In the genomic region with DNA sequence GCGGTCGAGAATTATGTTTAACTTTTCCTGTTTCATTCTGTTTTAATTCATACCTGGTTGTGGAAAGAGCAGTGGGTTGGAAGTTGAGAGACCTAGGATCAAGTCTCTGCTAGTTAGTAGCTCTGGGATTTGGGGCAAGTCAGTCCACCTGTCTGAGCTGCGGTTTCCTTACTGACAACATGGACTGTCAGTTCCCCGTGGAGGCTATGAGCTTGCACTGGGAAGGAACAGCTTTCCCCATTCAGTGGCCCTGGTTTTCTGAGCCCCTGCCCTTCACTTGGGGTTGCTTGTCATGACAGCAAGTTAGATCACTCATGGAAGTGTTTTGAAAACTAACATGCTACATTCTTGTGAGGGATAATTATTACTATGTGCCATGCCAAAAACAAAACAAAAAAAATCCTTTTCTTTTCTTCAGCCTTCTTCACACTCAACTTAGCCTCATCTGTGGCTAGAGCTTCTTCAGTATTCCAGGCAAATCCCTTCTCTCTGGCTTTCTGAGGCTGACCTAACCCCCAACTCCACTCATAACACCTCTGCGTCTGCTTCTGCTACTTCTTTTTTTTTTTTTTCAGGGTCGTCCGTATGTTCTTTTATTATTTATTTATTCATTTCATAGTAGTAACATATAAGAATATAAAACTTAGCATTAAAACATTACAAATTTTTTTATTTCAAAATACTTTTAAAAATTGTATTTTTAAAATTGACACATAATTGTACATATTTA, we compare ENCODE assay signal across 1 cellular context.
TF ChIP-seq lines count a peak whose summit lies in the region.

No MANE protein-coding gene starts in this region.

TF ChIP-seq in GM23338, 12 proteins besides CTCF, POLR2A, EP300 and RAD21 (continued from another document):
- TF ChIP-seq, protein P1, sequence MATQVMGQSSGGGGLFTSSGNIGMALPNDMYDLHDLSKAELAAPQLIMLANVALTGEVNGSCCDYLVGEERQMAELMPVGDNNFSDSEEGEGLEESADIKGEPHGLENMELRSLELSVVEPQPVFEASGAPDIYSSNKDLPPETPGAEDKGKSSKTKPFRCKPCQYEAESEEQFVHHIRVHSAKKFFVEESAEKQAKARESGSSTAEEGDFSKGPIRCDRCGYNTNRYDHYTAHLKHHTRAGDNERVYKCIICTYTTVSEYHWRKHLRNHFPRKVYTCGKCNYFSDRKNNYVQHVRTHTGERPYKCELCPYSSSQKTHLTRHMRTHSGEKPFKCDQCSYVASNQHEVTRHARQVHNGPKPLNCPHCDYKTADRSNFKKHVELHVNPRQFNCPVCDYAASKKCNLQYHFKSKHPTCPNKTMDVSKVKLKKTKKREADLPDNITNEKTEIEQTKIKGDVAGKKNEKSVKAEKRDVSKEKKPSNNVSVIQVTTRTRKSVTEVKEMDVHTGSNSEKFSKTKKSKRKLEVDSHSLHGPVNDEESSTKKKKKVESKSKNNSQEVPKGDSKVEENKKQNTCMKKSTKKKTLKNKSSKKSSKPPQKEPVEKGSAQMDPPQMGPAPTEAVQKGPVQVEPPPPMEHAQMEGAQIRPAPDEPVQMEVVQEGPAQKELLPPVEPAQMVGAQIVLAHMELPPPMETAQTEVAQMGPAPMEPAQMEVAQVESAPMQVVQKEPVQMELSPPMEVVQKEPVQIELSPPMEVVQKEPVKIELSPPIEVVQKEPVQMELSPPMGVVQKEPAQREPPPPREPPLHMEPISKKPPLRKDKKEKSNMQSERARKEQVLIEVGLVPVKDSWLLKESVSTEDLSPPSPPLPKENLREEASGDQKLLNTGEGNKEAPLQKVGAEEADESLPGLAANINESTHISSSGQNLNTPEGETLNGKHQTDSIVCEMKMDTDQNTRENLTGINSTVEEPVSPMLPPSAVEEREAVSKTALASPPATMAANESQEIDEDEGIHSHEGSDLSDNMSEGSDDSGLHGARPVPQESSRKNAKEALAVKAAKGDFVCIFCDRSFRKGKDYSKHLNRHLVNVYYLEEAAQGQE (IDR thresholded peaks at IDR 0.05; ENCODE audit: unreplicated experiment) = no peak
- TF ChIP-seq NANOG (IDR thresholded peaks at IDR 0.05; ENCODE audit: borderline replicate concordance) = no peak
- TF ChIP-seq EZH2 (IDR thresholded peaks at IDR 0.05; ENCODE audit: low read depth, unreplicated experiment) = no peak
- TF ChIP-seq, protein P2, sequence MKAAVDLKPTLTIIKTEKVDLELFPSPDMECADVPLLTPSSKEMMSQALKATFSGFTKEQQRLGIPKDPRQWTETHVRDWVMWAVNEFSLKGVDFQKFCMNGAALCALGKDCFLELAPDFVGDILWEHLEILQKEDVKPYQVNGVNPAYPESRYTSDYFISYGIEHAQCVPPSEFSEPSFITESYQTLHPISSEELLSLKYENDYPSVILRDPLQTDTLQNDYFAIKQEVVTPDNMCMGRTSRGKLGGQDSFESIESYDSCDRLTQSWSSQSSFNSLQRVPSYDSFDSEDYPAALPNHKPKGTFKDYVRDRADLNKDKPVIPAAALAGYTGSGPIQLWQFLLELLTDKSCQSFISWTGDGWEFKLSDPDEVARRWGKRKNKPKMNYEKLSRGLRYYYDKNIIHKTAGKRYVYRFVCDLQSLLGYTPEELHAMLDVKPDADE (IDR thresholded peaks at IDR 0.05) = no peak
